ENCODE assay signal across 8 cellular contexts in genomic region chr3:130894130-130894872, GRCh38. TPM values are rescaled to one million over a fixed set of nuclear protein-coding genes. Genes with fewer than 3 reads are reported as not detected.
DNase-seq lines count a peak whose midpoint lies in the region; ATAC-seq, FAIRE-seq and TF ChIP-seq lines count a peak whose summit lies in the region.

No MANE protein-coding gene starts in this region.

- TF ChIP-seq RAD21 in HepG2 (CRISPR knock-in tag; IDR thresholded peaks at IDR 0.05) = 0 out of 2 replicates have a peak, but pooled peaks have one; percentile 12

- peak overlapping the region; percentile 84 for H3K4me2 ChIP-seq in HepG2 (ENCODE audit: low read depth, low read length)

- H2AFZ ChIP-seq in HepG2 (ENCODE audit: low read length) = peak overlapping the region; percentile 43

- H3K27me3 ChIP-seq in HUES6 (ENCODE audit: control insufficient read depth, insufficient read depth, low read length) (no peaks in the 10 kb centered on the region), HepG2 (ENCODE audit: control insufficient read depth in 1 of 2, insufficient read depth in 2 of 2, low read length in 2 of 2) (no peaks in the 10 kb centered on the region; a peak in 1 of 5 replicates)

- H3K4me3 ChIP-seq in HUES6 (ENCODE audit: low read depth, low read length) (peak overlapping the region; percentile 87), WI38 (ENCODE audit: low read depth, low read length) (peak overlapping the region; percentile 93), HepG2 (replicated peaks in 1 of 3; ENCODE audit: insufficient read depth in 1 of 3, low read depth in 2 of 3, low read length in 3 of 3) (peak overlapping the region; percentile 96 to 100 (median 98))

- FAIRE-seq in HepG2 (lab: Jason Lieb, UNC) = no peak

- H3K27ac ChIP-seq in HUES6 (ENCODE audit: low read depth, low read length) = peak overlapping the region; percentile 91; the same call in 1 of the 2 replicates
- H3K27ac ChIP-seq in cingulate gyrus (ENCODE audit: low read depth, low read length) = peak overlapping the region; percentile 92
- H3K27ac ChIP-seq in HepG2 (ENCODE audit: extremely low read length, insufficient read depth, low read length) = peak overlapping the region; percentile 89

- TF ChIP-seq POLR2A in HepG2 (IDR thresholded peaks at IDR 0.05; ENCODE audit: insufficient read depth in 1 of 2, low read depth in 2 of 2, low read length in 2 of 2) = no peak

- TF ChIP-seq CTCF in WI38 (IDR thresholded peaks at IDR 0.05; ENCODE audit: low read depth, low read length) = no peak
- 0 out of 2 replicates have a peak, but pooled peaks have one; percentile 25 for TF ChIP-seq CTCF in HepG2 (CRISPR knock-in tag; IDR thresholded peaks at IDR 0.05)

- CTCF ChIA-PET in HepG2 (lab: Yijun Ruan, JAX; ENCODE audit: low intra/inter-chr PET ratio, low total read pairs) = interaction anchor here (2.2 to 3.1 kb wide), 2 partner anchors 134 to 194 kb away, joined by 16 to 19 read pairs; no protein-coding TSS in a partner anchor

- POLR2A ChIA-PET in HepG2 (lab: Yijun Ruan, JAX) = interaction anchor here (0.7 to 1.7 kb wide), 10 partner anchors 11 to 923 kb away, joined by 3 to 14 read pairs (median 4); partner anchors contain the start of genes ASTE1, NEK11, NUDT16 and PIK3R4

- intact Hi-C loops in HepG2 (cut with micrococcal nuclease; ENCODE audit: unreplicated experiment) = loop anchor here (5.0 kb wide), 1 partner anchor 138 kb away; no protein-coding TSS in a partner anchor

- H3K9ac ChIP-seq in HUES6 (ENCODE audit: low read length) (peak overlapping the region; percentile 71), HepG2 (ENCODE audit: insufficient read depth, low read depth, low read length) (peak overlapping the region; percentile 74)

- BruUV-seq in HepG2 (replicated peaks; lab: Mats Ljungman, UMichigan) = no TSS peak

- WGBS in HepG2 (ENCODE audit: low lambda C conversion rate) = under 1% methylated on average over 29 of the region's 52 CpGs

- TF ChIP-seq EP300 in HepG2 (IDR thresholded peaks at IDR 0.05; ENCODE audit: low read depth in 2 of 2, low read length in 2 of 2) (no peak), HepG2 (CRISPR knock-in tag; IDR thresholded peaks at IDR 0.05; ENCODE audit: borderline replicate concordance) (no peak)

- DNase-seq in COLO668 (lab: John Stamatoyannopoulos, UW; ENCODE audit: unreplicated experiment) = peak; percentile 37
- DNase-seq in HepG2 (ENCODE audit: low spot score) = peak; percentile 2
- peak; percentile 41 for DNase-seq in stimulated activated CD4-positive, alpha-beta T cell treated with anti-CD3 and anti-CD28 coated beads, Interleukin-4, amount 100 ng/mL, for 1 hour
- no peak for DNase-seq in dedifferentiated amniotic fluid mesenchymal stem cell (ENCODE audit: extremely low spot score)

- H3K9me3 ChIP-seq in HUES6 (ENCODE audit: control insufficient read depth, insufficient read depth, low read depth, low read length) (no peaks in the 10 kb centered on the region), HepG2 (ENCODE audit: low read length) (no peaks in the 10 kb centered on the region)

- H3K4me1 ChIP-seq in HUES6 (ENCODE audit: control insufficient read depth, insufficient read depth, low read length) = peaks cover 29% of the 10 kb centered on the region
- peaks cover 41% of the 10 kb centered on the region for H3K4me1 ChIP-seq in HepG2 (ENCODE audit: insufficient read depth, low read length)

- in situ Hi-C loops in HepG2 (cut with HindIII; ENCODE audit: extremely low pct_ligation_motif_present, low pct_unique_long_range_greater_than_20kb) = loop anchor here (5.0 kb wide), 1 partner anchor 147 kb away; the partner anchor contains the start of gene PIK3R4

- H3K79me2 ChIP-seq in HepG2 (ENCODE audit: insufficient read depth, low read length) = peaks cover 44% of the 10 kb centered on the region

- no peaks in the 10 kb centered on the region for H4K20me1 ChIP-seq in HepG2 (ENCODE audit: insufficient read depth, low read length)

- no peaks in the 10 kb centered on the region for H3K36me3 ChIP-seq in HUES6 (ENCODE audit: control insufficient read depth, insufficient read depth, low read length)
- no peaks in the 10 kb centered on the region for H3K36me3 ChIP-seq in HepG2 (replicated peaks in 1 of 2; ENCODE audit: control insufficient read depth in 1 of 2, insufficient read depth in 2 of 2, low read length in 2 of 2)

- ATAC-seq in GM19467 (IDR thresholded peaks at IDR 0.05; ENCODE audit: unreplicated experiment) (peak; percentile 18), HepG2 (peak; percentile 42)

TF ChIP-seq in HepG2, 621 proteins besides CTCF, POLR2A, EP300 and RAD21 (continues in another document):
- no peak for TF ChIP-seq NFKB2 (CRISPR knock-in tag; IDR thresholded peaks at IDR 0.05; ENCODE audit: borderline replicate concordance)
- peak; percentile 69; the same call in 1 of the 2 replicates for TF ChIP-seq ZNF430 (CRISPR knock-in tag; IDR thresholded peaks at IDR 0.05)
- peak; percentile 69 for TF ChIP-seq ZNF687 (CRISPR knock-in tag; IDR thresholded peaks at IDR 0.05)
- TF ChIP-seq ZBTB7A (CRISPR knock-in tag; IDR thresholded peaks at IDR 0.05) = 0 out of 2 replicates have a peak, but pooled peaks have one; percentile 38
- TF ChIP-seq ZNF260 (CRISPR knock-in tag; IDR thresholded peaks at IDR 0.05; ENCODE audit: borderline replicate concordance, low read depth) = no peak
- no peak for TF ChIP-seq TRAFD1 (CRISPR knock-in tag; IDR thresholded peaks at IDR 0.05; ENCODE audit: borderline replicate concordance)

RNA-seq across cellular contexts. Expression of gene ATP2C1, which starts 0.4 kb away (rescaled TPM):
- 35.4 and 37.6 TPM in 2 replicates for total RNA-seq in HepG2 (2016; rRNA removed; fragmentation: Illumina TruSeq; extraction: Trizol)
- total RNA-seq in HepG2 (2016; cell fraction: cytosol; rRNA removed; fragmentation: Illumina TruSeq; extraction: Trizol; ENCODE audit: low read depth) = 11.5 and 11.9 TPM in 2 replicates
- total RNA-seq in HepG2 (2016; cell fraction: insoluble cytoplasmic fraction; rRNA removed; fragmentation: Illumina TruSeq; extraction: Trizol) = 34.9 and 36.4 TPM in 2 replicates
- 25.8 and 32.2 TPM in 2 replicates for total RNA-seq in HepG2 (2016; cell fraction: membrane; rRNA removed; fragmentation: Illumina TruSeq; extraction: Trizol)
- total RNA-seq in HepG2 (2016; cell fraction: nucleus; rRNA removed; fragmentation: Illumina TruSeq; extraction: Trizol) = 56.8 and 65.6 TPM in 2 replicates
- polyA plus RNA-seq in HepG2 (2011; rRNA removed) = 29.0 and 32.4 TPM in 2 replicates
- polyA plus RNA-seq in HepG2 (2011; cell fraction: cytosol; rRNA removed) = 16.1 and 27.6 TPM in 2 replicates
- 23.3 and 32.3 TPM in 2 replicates for polyA plus RNA-seq in HepG2 (2011; cell fraction: nucleus; rRNA removed)
- 30.6 and 32.0 TPM in 2 replicates for polyA plus RNA-seq in HepG2 (2012)
- polyA plus RNA-seq in HepG2 (2016; cell fraction: cytosol; fragmentation: Illumina TruSeq; extraction: Trizol; ENCODE audit: low read depth) = 6.5 and 6.7 TPM in 2 replicates
- 33.2 and 33.9 TPM in 2 replicates for polyA plus RNA-seq in HepG2 (2016; cell fraction: insoluble cytoplasmic fraction; fragmentation: Illumina TruSeq; extraction: Trizol; ENCODE audit: low read depth)
- 16.0 and 16.9 TPM in 2 replicates for polyA plus RNA-seq in HepG2 (2016; cell fraction: membrane; fragmentation: Illumina TruSeq; extraction: Trizol; ENCODE audit: low read depth)
- 56.2 and 67.8 TPM in 2 replicates for polyA plus RNA-seq in HepG2 (2016; cell fraction: nucleus; fragmentation: Illumina TruSeq; extraction: Trizol; ENCODE audit: insufficient read depth, low read depth)
- 30.6 and 40.4 TPM in 2 replicates for polyA minus RNA-seq in HepG2 (2011; rRNA and poly(A)+ RNA removed; ENCODE audit: low replicate concordance)
- polyA minus RNA-seq in HepG2 (2011; cell fraction: cytosol; rRNA and poly(A)+ RNA removed) = 30.3 and 32.8 TPM in 2 replicates
- polyA minus RNA-seq in HepG2 (2011; cell fraction: nucleus; rRNA and poly(A)+ RNA removed) = 73.3 and 81.3 TPM in 2 replicates
